Comparison of ENCODE assay signal across 8 cellular contexts in genomic region chr17:21282231-21282630, GRCh38. TPM values are rescaled to one million over a fixed set of nuclear protein-coding genes. Genes with fewer than 3 reads are reported as not detected.
DNase-seq lines count a peak whose midpoint lies in the region; ATAC-seq and TF ChIP-seq lines count a peak whose summit lies in the region.
"Had no signal": no experiment of that assay in that cellular context is flagged by ENCODE, and none has a peak within 500 bp of the region (broad histone marks: within the 10 kb centered on the region; RNA-seq: fewer than 3 reads in every experiment).

No MANE protein-coding gene starts in this region.

- POLR2A ChIA-PET in Panc1 (lab: Charles Lee): no interaction called here

- intact Hi-C loops in Calu3 (cut with micrococcal nuclease; ENCODE audit: unreplicated experiment): loop anchor here (10.0 kb wide), 1 partner anchor 233 kb away; no protein-coding TSS in a partner anchor
- intact Hi-C loops in Panc1 (cut with micrococcal nuclease; ENCODE audit: unreplicated experiment): loop anchor here (10.0 kb wide), 1 partner anchor 157 kb away; the partner anchor contains the start of gene DHRS7B

- H3K27me3 Mint-ChIP-seq in Calu3 (ENCODE audit: unreplicated experiment): no peaks in the 10 kb centered on the region

- peak overlapping the region; percentile 65 for H3K27ac Mint-ChIP-seq in Calu3 (ENCODE audit: unreplicated experiment)
- H3K27ac Mint-ChIP-seq: WTC11 had no signal

- H3K4me1 Mint-ChIP-seq in Calu3 (ENCODE audit: low read depth, unreplicated experiment): peaks cover 46% of the 10 kb centered on the region

- TF ChIP-seq CTCF in Calu3 (IDR thresholded peaks at IDR 0.05; ENCODE audit: unreplicated experiment) (no peak), Panc1 (IDR thresholded peaks at IDR 0.05) (no peak), fibroblast of lung (conservative IDR thresholded peaks at IDR 0.05 in 1 of 2, IDR thresholded peaks at IDR 0.05 in 1 of 2; ENCODE audit: low read depth in 1 of 2, low read length in 2 of 2) (no peak)

- H3K9me3 ChIP-seq in Panc1 (ENCODE audit: control insufficient read depth, insufficient read depth, low read depth, low read length) (no peaks in the 10 kb centered on the region), fibroblast of lung (ENCODE audit: control insufficient read depth, insufficient read depth, low read depth, low read length) (no peaks in the 10 kb centered on the region)

- H3K9me3 Mint-ChIP-seq in Calu3 (ENCODE audit: low read depth, unreplicated experiment): no peaks in the 10 kb centered on the region
- H3K9me3 Mint-ChIP-seq: WTC11 had no signal

- H3K4me2 ChIP-seq in fibroblast of lung (ENCODE audit: extremely low read depth, insufficient read depth, low read length): no peak overlapping the region

- H3K4me1 ChIP-seq in Panc1 (ENCODE audit: control insufficient read depth, insufficient read depth, low read length) (peaks cover 17% of the 10 kb centered on the region), fibroblast of lung (ENCODE audit: control insufficient read depth, extremely low read depth, insufficient read depth, low read length) (peaks cover 29% of the 10 kb centered on the region)

- no peak overlapping the region for H3K4me3 ChIP-seq in Panc1 (ENCODE audit: low read depth in 2 of 2, low read length in 2 of 2)
- no peak overlapping the region for H3K4me3 ChIP-seq in fibroblast of lung (replicated peaks in 1 of 4; ENCODE audit: control extremely low read depth in 1 of 4, insufficient read depth in 1 of 4, low read depth in 3 of 4, low read length in 4 of 4)

- H3K27ac ChIP-seq in Panc1 (ENCODE audit: low read length) (no peak overlapping the region), fibroblast of lung (ENCODE audit: insufficient read depth, low read length) (peak overlapping the region; percentile 96)

- H3K27me3 ChIP-seq in Panc1 (ENCODE audit: control insufficient read depth, insufficient read depth, low read length) (no peaks in the 10 kb centered on the region), fibroblast of lung (ENCODE audit: control insufficient read depth, insufficient read depth, low read length) (no peaks in the 10 kb centered on the region)

- in situ Hi-C loops in Panc1 (cut with HindIII; ENCODE audit: low pct_unique_long_range_greater_than_20kb, low sequenced_read_pairs): no loop called here

- no peak overlapping the region for H2AFZ ChIP-seq in fibroblast of lung (ENCODE audit: low read length)

- H3K36me3 ChIP-seq in Panc1 (ENCODE audit: control insufficient read depth, insufficient read depth, low read length) (peaks cover 2% of the 10 kb centered on the region; the same call in 1 of the 2 replicates), fibroblast of lung (ENCODE audit: control insufficient read depth, insufficient read depth, low read length) (peaks cover 3% of the 10 kb centered on the region)

- CTCF ChIA-PET in Calu3 (lab: Charles Lee) (interaction anchor here (0.9 to 1.2 kb wide), 2 partner anchors 8 to 229 kb away, joined by 3 to 7 read pairs; no protein-coding TSS in a partner anchor), Panc1 (lab: Charles Lee) (interaction anchor here (0.7 kb wide), 1 partner anchor 153 kb away, joined by 7 read pairs; no protein-coding TSS in a partner anchor)

- ATAC-seq in Panc1 (0 out of 2 replicates have a peak, but pooled peaks have one; percentile 8), GM21528 (IDR thresholded peaks at IDR 0.05; ENCODE audit: low FRiP score, unreplicated experiment) (no peak)
- ATAC-seq: WTC11 had no signal

- peak overlapping the region; percentile 9 for H3K4me3 Mint-ChIP-seq in Calu3 (ENCODE audit: low read depth, unreplicated experiment)

- DNase-seq in Calu3: peak; percentile 55
- DNase-seq in Panc1 (ENCODE audit: low read depth, low spot score): peak; percentile 84
- DNase-seq in fibroblast of lung (ENCODE audit: low read depth in 2 of 2): peak; percentile 93 to 97
- peak; percentile 92 for DNase-seq in renal cortical epithelial cell (ENCODE audit: low read depth)
- no peak for DNase-seq in cerebellar nuclear complex (lab: John Stamatoyannopoulos, UW)
- no peak for DNase-seq in NCI-H1417 treated with DMSO at 0.1 percent for 48 hours (lab: John Stamatoyannopoulos, UW)

- H3K79me2 ChIP-seq in fibroblast of lung (ENCODE audit: control insufficient read depth, insufficient read depth, low read length): peaks cover 24% of the 10 kb centered on the region

- BruUV-seq in Calu3 (replicated peaks; lab: Mats Ljungman, UMichigan) (no TSS peak), Panc1 (replicated peaks; lab: Mats Ljungman, UMichigan) (no TSS peak)

- no peak overlapping the region for H3K9ac ChIP-seq in fibroblast of lung (ENCODE audit: insufficient read depth, low read length)

- H3K36me3 Mint-ChIP-seq in Calu3 (ENCODE audit: insufficient read depth, unreplicated experiment): peaks cover 48% of the 10 kb centered on the region
- H3K36me3 Mint-ChIP-seq: WTC11 had no signal

- H4K20me1 ChIP-seq in fibroblast of lung (ENCODE audit: control insufficient read depth, extremely low read depth, insufficient read depth, low read length): peaks cover 2% of the 10 kb centered on the region

RNA-seq across cellular contexts. Expression of gene MAP2K3, which starts 2.3 kb away (rescaled TPM):
- total RNA-seq in Calu3 (2022) (93.5 and 111 TPM in 2 replicates), Panc1 (2021; ENCODE audit: unreplicated experiment) (44.4 TPM), fibroblast of lung (9.5 and 23.8 TPM in 2 replicates), renal cortical epithelial cell (22.4 and 22.8 TPM in 2 replicates)
- polyA plus RNA-seq in Panc1 (2012; ENCODE audit: insufficient read length): 46.3 TPM
- polyA plus RNA-seq in fibroblast of lung: 72.0 and 80.9 TPM in 2 replicates
- 104 and 112 TPM in 2 replicates for polyA plus RNA-seq in fibroblast of lung (2012)
- polyA minus RNA-seq in fibroblast of lung (ENCODE audit: low replicate concordance): 207 and 219 TPM in 2 replicates

RNA-seq across cellular contexts. Expression of gene NATD1, which starts 29.0 kb away (rescaled TPM):
- 1.5 and 1.7 TPM in 2 replicates for total RNA-seq in Calu3 (2022)
- 2.8 TPM for total RNA-seq in Panc1 (2021; ENCODE audit: unreplicated experiment)
- polyA plus RNA-seq in Panc1 (2012; ENCODE audit: insufficient read length): 4.0 TPM
- 3.9 and 9.2 TPM in 2 replicates for total RNA-seq in fibroblast of lung
- polyA plus RNA-seq in fibroblast of lung: 1.8 and 5.6 TPM in 2 replicates
- polyA plus RNA-seq in fibroblast of lung (2012): 2.7 and 9.6 TPM in 2 replicates
- polyA minus RNA-seq in fibroblast of lung (ENCODE audit: low replicate concordance): 4.4 and 14.5 TPM in 2 replicates
- total RNA-seq in renal cortical epithelial cell: 2.1 and 13.4 TPM in 2 replicates

Comparison
In these comparisons a context has a peak if more than half of its experiments do, and no peak if none do; other contexts are left out.
1. DNase-seq: peak in Calu3 (single experiment), Panc1 (single experiment), fibroblast of lung (2 of 2) and renal cortical epithelial cell (single experiment); none in cerebellar nuclear complex (0 of 2) and NCI-H1417 treated with DMSO at 0.1 percent for 48 hours (single experiment).